ENCODE assay signal across 8 cellular contexts in the genomic region with DNA sequence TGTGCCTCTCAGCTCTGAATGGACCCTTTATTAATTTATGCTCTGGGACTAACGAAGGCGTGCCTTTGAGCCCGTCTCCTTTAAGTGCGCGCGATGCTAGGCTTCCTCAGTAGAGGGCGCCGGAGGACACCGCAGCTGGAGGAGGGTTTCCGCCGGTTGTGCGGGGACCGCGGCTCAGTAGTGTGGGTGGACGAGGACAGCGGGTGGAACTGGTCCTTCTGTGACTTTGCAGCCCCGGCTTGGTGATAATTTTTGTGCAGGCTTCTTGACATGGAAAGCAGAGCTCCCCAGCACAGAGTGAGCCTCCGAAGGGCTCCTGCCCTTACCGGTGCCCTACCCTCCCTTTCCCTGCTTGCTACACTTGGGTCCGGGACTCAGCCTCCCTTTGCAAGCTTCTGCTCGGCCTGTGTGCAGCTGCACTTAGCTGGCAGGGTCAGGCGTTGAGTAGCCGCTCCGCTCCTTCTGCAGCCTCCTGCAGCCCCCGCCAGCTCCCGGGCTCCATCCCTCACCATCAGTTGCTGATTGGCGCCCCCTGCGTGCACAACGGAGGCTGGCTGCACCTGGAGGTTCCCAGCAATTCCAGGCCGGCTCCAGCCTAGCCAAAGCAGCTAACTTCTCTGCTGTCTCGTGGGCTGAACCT. TPM values are rescaled to one million over a fixed set of nuclear protein-coding genes. Genes with fewer than 3 reads are reported as not detected.
A peak's percentile ranks its signal among the peaks of the same experiment; 100 is the strongest.
DNase-seq lines count a peak whose midpoint lies in the region; ATAC-seq and TF ChIP-seq lines count a peak whose summit lies in the region.

No MANE protein-coding gene starts in this region.

- peak overlapping the region; percentile 78 for H3K4me3 ChIP-seq in WERI-Rb-1 (ENCODE audit: low read depth, low read length)
- peak overlapping the region; percentile 34 to 67 (median 36) for H3K4me3 ChIP-seq in breast epithelium
- H3K4me3 ChIP-seq in skin epidermis: peak overlapping the region; percentile 7 to 46 (median 30)

- H3K36me3 ChIP-seq in WERI-Rb-1 (no peaks in the 10 kb centered on the region), breast epithelium (no peaks in the 10 kb centered on the region)

- H3K27ac ChIP-seq in WERI-Rb-1 (no peak overlapping the region), breast epithelium (no peak overlapping the region), skin epidermis (no peak overlapping the region)

- DNase-seq in NCI-H187 (lab: John Stamatoyannopoulos, UW): peak; percentile 26 to 61
- no peak for DNase-seq in NCI-H187 treated with DMSO at 0.1 percent for 48 hours (lab: John Stamatoyannopoulos, UW)
- peak; percentile 39 for DNase-seq in NCI-H2029 treated with DMSO at 0.1 percent for 48 hours (lab: John Stamatoyannopoulos, UW)
- DNase-seq in WERI-Rb-1: peak; percentile 86
- DNase-seq in breast epithelium (ENCODE audit: low spot score in 2 of 2): peak; percentile 55 to 81
- DNase-seq in iPS-NIHi11 (ENCODE audit: low spot score): peak; percentile 79

- intact Hi-C loops in breast epithelium (cut with DNase I; ENCODE audit: low total_unique reads): no loop called here

- H3K9me3 ChIP-seq in WERI-Rb-1 (ENCODE audit: severe bottlenecking) (no peaks in the 10 kb centered on the region), breast epithelium (no peaks in the 10 kb centered on the region)

- no peak for TF ChIP-seq POLR2A in breast epithelium (IDR thresholded peaks at IDR 0.05)

- H3K4me1 ChIP-seq in breast epithelium: no peaks in the 10 kb centered on the region

- peak; percentile 96 for ATAC-seq in HG02970 (IDR thresholded peaks at IDR 0.05; ENCODE audit: low FRiP score, unreplicated experiment)

- peak; percentile 92 for TF ChIP-seq CTCF in WERI-Rb-1 (IDR thresholded peaks at IDR 0.05; ENCODE audit: low read depth, low read length)
- peak; percentile 28 to 69 (median 65) for TF ChIP-seq CTCF in breast epithelium (IDR thresholded peaks at IDR 0.05)

- H3K27me3 ChIP-seq in WERI-Rb-1 (ENCODE audit: insufficient read depth, low read depth, severe bottlenecking) (peaks cover 6% of the 10 kb centered on the region), breast epithelium (no peaks in the 10 kb centered on the region)

RNA-seq across cellular contexts. Expression of a gene that starts 26.8 kb away (rescaled TPM):
- total RNA-seq in breast epithelium: 10 to 100 TPM; 49.0 to 68.3 (median 56.0) TPM
